Comparison of ENCODE assay signal across 9 cellular contexts in the genomic region with DNA sequence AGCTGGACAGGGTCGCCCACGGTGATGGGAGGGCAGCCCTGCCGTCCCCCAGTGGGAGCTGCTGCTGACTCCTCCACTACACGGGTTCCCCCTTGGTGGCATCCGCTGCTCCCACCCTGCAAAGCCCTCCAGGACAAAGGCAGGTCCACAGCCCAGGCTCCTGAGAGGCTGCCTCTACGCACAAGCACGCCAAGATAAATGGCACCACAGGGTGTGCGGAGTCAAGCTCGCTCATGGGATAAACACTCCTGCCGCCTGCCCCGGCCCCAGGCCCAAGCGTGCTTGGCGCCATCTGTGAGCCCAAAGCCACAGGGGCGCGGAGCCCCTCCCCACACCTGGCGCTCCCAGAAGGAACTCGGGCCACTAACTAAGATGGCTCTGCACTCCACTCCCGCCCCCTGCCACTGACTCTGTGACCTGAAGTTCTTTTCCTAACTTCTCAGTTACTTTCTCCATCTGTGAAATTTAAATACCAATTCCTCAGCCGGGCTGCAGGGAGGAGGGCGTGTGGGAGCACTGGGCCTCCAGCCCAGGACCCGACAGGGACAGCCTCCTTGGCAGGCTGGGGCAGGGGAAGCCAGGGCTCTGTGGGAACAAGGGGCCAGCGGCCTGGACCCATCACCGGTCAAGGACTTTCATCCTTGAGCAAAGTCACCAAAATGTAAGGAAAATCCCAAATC. TPM values are rescaled to one million over a fixed set of nuclear protein-coding genes. Genes with fewer than 3 reads are reported as not detected.
A peak's percentile ranks its signal among the peaks of the same experiment; 100 is the strongest.
DNase-seq lines count a peak whose midpoint lies in the region; ATAC-seq and TF ChIP-seq lines count a peak whose summit lies in the region.
"Had no signal": no experiment of that assay in that cellular context is flagged by ENCODE, and none has a peak within 500 bp of the region (broad histone marks: within the 10 kb centered on the region; RNA-seq: fewer than 3 reads in every experiment).

No MANE protein-coding gene starts in this region.

- H3K27ac Mint-ChIP-seq in CD8-positive, alpha-beta T cell, result peak overlapping the region; percentile 95

- peaks cover 88% of the 10 kb centered on the region for H3K4me1 Mint-ChIP-seq in CD8-positive, alpha-beta T cell (ENCODE audit: low read depth)

- TF ChIP-seq CTCF in CD8-positive, alpha-beta T cell (IDR thresholded peaks at IDR 0.05), result no peak
- no peak for TF ChIP-seq CTCF in OCI-LY1 (IDR thresholded peaks at IDR 0.05; ENCODE audit: low read length)
- TF ChIP-seq CTCF in ovary (IDR thresholded peaks at IDR 0.05), result no peak

- no peak for ATAC-seq in CD8-positive, alpha-beta T cell
- no peak for ATAC-seq in GM18873 (IDR thresholded peaks at IDR 0.05; ENCODE audit: low FRiP score, unreplicated experiment)
- ATAC-seq in HG02798 (IDR thresholded peaks at IDR 0.05; ENCODE audit: poor library complexity, unreplicated experiment), result no peak

- no peaks in the 10 kb centered on the region for H4K20me1 ChIP-seq in OCI-LY1 (ENCODE audit: insufficient read depth, low read length)

- peak overlapping the region; percentile 57 for H3K27ac ChIP-seq in CD8-positive, alpha-beta T cell (ENCODE audit: low read depth, low read length)
- H3K27ac ChIP-seq in OCI-LY1 (ENCODE audit: low read depth, low read length, poor library complexity, severe bottlenecking), result peak overlapping the region; percentile 99
- peak overlapping the region; percentile 64 for H3K27ac ChIP-seq in epithelial cell of prostate
- H3K27ac ChIP-seq in ovary, result peak overlapping the region; percentile 63 to 82

- no peak for DNase-seq in CD8-positive, alpha-beta T cell
- DNase-seq in epithelial cell of prostate (ENCODE audit: low read depth, low spot score) (no peak), ovary (peak; percentile 52 to 78 (median 64)), NCI-H2029 (lab: John Stamatoyannopoulos, UW) (no peak), NCI-H510A (lab: John Stamatoyannopoulos, UW) (no peak)
- DNase-seq: MM.1S had no signal

- peak overlapping the region; percentile 36 for H3K4me3 ChIP-seq in CD8-positive, alpha-beta T cell (ENCODE audit: low read depth, low read length)
- H3K4me3 ChIP-seq in OCI-LY1 (ENCODE audit: low read depth, low read length, poor library complexity, severe bottlenecking), result peak overlapping the region; percentile 43
- H3K4me3 ChIP-seq in ovary, result no peak overlapping the region

- intact Hi-C loops in CD8-positive, alpha-beta T cell (cut with DNase I, micrococcal nuclease), result no loop called here
- intact Hi-C loops in ovary (cut with DNase I), result no loop called here

- no peak for TF ChIP-seq EP300 in ovary (IDR thresholded peaks at IDR 0.05)

- no peaks in the 10 kb centered on the region for H3K9me3 ChIP-seq in CD8-positive, alpha-beta T cell (ENCODE audit: low read length)
- H3K9me3 ChIP-seq in OCI-LY1 (ENCODE audit: low read length), result no peaks in the 10 kb centered on the region
- no peaks in the 10 kb centered on the region for H3K9me3 ChIP-seq in ovary

- H3K9ac ChIP-seq in OCI-LY1 (ENCODE audit: low read length), result peak overlapping the region; percentile 67

- H3K27me3 ChIP-seq in CD8-positive, alpha-beta T cell (ENCODE audit: insufficient read depth, low read length), result no peaks in the 10 kb centered on the region
- H3K27me3 ChIP-seq in OCI-LY1 (ENCODE audit: insufficient read depth, low read length), result no peaks in the 10 kb centered on the region
- H3K27me3 ChIP-seq in ovary, result no peaks in the 10 kb centered on the region

- peak overlapping the region; percentile 71 for H3K4me2 ChIP-seq in OCI-LY1 (ENCODE audit: low read length)

- H3K4me1 ChIP-seq in CD8-positive, alpha-beta T cell (ENCODE audit: insufficient read depth, low read length), result peaks cover 96% of the 10 kb centered on the region
- H3K4me1 ChIP-seq in OCI-LY1 (ENCODE audit: insufficient read depth, low read length, severe bottlenecking) (peaks cover 93% of the 10 kb centered on the region), ovary (ENCODE audit: insufficient read depth) (peaks cover 29% of the 10 kb centered on the region)

- WGBS in ovary, 3 donors, result 21 to 37% (median 28%) methylated on average over 23 of the region's 23 CpGs

- no peak for TF ChIP-seq POLR2A in ovary (IDR thresholded peaks at IDR 0.05)

- H3K36me3 ChIP-seq in CD8-positive, alpha-beta T cell (ENCODE audit: insufficient read depth, low read length), result no peaks in the 10 kb centered on the region
- peaks cover 38% of the 10 kb centered on the region for H3K36me3 ChIP-seq in OCI-LY1 (ENCODE audit: insufficient read depth, low read length)
- no peaks in the 10 kb centered on the region for H3K36me3 ChIP-seq in ovary

- POLR2A ChIA-PET in CD8-positive, alpha-beta T cell (lab: Charles Lee), result interaction anchor here (0.7 to 23.9 kb wide), 5 partner anchors 12 to 561 kb away, joined by 3 to 810 read pairs (median 4); a partner anchor contains a TSS

- H3K27me3 Mint-ChIP-seq in CD8-positive, alpha-beta T cell (ENCODE audit: low read depth), result no peaks in the 10 kb centered on the region

- H3K9me2 ChIP-seq in OCI-LY1 (ENCODE audit: low read depth, low read length), result no peaks in the 10 kb centered on the region

- H3K9me3 Mint-ChIP-seq in CD8-positive, alpha-beta T cell, result no peaks in the 10 kb centered on the region

- H3F3A ChIP-seq in OCI-LY1 (ENCODE audit: insufficient read depth, low read length), result peaks cover 10% of the 10 kb centered on the region; the same call in 1 of the 2 replicates

- H3K36me3 Mint-ChIP-seq in CD8-positive, alpha-beta T cell, result peaks cover 35% of the 10 kb centered on the region

- peak overlapping the region; percentile 71 for H3K4me3 Mint-ChIP-seq in CD8-positive, alpha-beta T cell

- CTCF ChIA-PET in CD8-positive, alpha-beta T cell (lab: Charles Lee), result interaction anchor here (0.8 to 35.6 kb wide), 3 partner anchors 12 to 52 kb away, joined by 4 to 1398 read pairs (median 397); a partner anchor contains a TSS

- H3K79me2 ChIP-seq in OCI-LY1 (ENCODE audit: insufficient read depth, low read length), result peaks cover 17% of the 10 kb centered on the region; the same call in 1 of the 2 replicates

- no peak overlapping the region for H2AFZ ChIP-seq in OCI-LY1 (ENCODE audit: low read length)

RNA-seq across cellular contexts. Expression of a gene that starts 14.9 kb away (rescaled TPM):
- 100 to 1,000 TPM; 187 to 212 TPM for total RNA-seq in CD8-positive, alpha-beta T cell
- 10 to 100 TPM; 14.3 to 87.8 (median 42.2) TPM for total RNA-seq in ovary
- polyA plus RNA-seq in ovary, result 10 to 100 TPM; 14.5 to 14.8 TPM

RNA-seq across cellular contexts. Expression of a gene that starts 19.1 kb away (rescaled TPM):
- 1 to 10 TPM; 6.5 to 7.9 TPM for total RNA-seq in CD8-positive, alpha-beta T cell
- total RNA-seq in ovary, result 1 to 10 TPM; 2.6 to 9.5 (median 4.0) TPM
- polyA plus RNA-seq in ovary, result 1 to 10 TPM in 1 of 2 donors, under 1 TPM in 1; 0.35 to 1.9 TPM

RNA-seq across cellular contexts. Expression of a gene that starts 53.2 kb away (rescaled TPM):
- total RNA-seq in CD8-positive, alpha-beta T cell, result 10 to 100 TPM; 17.6 to 19.1 TPM
- total RNA-seq in ovary, result 10 to 100 TPM; 17.5 to 28.6 (median 22.6) TPM
- 10 to 100 TPM; 14.4 to 20.4 TPM for polyA plus RNA-seq in ovary

RNA-seq across cellular contexts. Expression of a gene that starts 53.5 kb away (rescaled TPM):
- total RNA-seq in CD8-positive, alpha-beta T cell, result 100 to 1,000 TPM; 285 to 311 TPM
- total RNA-seq in ovary, result 10 to 100 TPM; 22.2 to 40.1 (median 30.4) TPM
- polyA plus RNA-seq in ovary, result 10 to 100 TPM in 1 of 2 donors, 1 to 10 TPM in 1; 2.2 to 23.4 TPM

Comparison
In these comparisons a context has a peak if more than half of its experiments do, and no peak if none do; other contexts are left out.
1. DNase-seq: peak in ovary (5 of 5); none in CD8-positive, alpha-beta T cell (0 of 7), epithelial cell of prostate (single experiment), NCI-H2029 (single experiment) and NCI-H510A (single experiment).
2. Peak in every context shown above with its lines, with median percentiles within 50 percentile points of each other: H3K27ac ChIP-seq.